9 cellular contexts compared by ENCODE assay signal in the genomic region with DNA sequence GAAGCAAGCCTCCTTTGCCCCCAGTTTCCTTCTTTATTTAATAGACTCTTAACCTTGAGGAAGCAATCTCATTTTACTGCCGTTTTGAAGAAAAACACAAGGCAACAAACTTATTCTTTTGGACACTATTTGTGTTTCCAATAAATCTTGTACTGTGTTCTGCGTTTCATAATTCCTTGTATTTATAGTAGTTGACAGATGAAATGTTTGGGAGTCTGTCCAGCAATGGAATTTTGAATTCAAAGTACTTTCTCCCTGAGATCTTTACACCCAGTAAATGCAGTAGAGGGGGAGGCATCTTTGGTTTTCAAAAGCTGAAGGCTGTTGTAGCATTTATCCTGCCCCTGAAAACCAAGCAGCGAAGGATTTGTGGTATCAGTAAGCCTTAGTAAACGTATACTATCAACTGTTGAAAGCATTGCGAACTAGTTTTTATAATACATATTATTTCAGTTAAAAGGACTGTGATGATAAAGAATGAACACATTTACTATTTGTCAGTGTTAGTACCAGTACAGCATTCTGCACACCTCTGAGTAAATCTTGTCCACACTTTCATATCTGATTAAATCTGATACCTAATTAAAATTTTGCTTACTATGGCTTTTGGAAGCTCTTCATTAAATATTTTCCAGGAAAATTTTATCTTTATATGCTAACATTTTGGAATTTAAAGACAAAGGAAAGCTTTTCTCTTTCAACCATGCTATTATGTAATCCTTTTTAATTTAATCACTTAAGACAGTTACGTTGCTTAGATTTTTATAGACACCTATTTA.
DNase-seq lines count a peak whose midpoint lies in the region; ATAC-seq, FAIRE-seq and TF ChIP-seq lines count a peak whose summit lies in the region.
"Had no signal": no experiment of that assay in that cellular context is flagged by ENCODE, and none has a peak within 500 bp of the region (broad histone marks: within the 10 kb centered on the region; RNA-seq: fewer than 3 reads in every experiment).

No MANE protein-coding gene starts in this region.

- no peaks in the 10 kb centered on the region for H3K9me3 Mint-ChIP-seq in IgD-negative memory B cell
- H3K9me3 Mint-ChIP-seq: type B pancreatic cell had no signal

- H3K27me3 Mint-ChIP-seq in IgD-negative memory B cell = no peaks in the 10 kb centered on the region
- H3K27me3 Mint-ChIP-seq: type B pancreatic cell had no signal

- WGBS in A549 (ENCODE audit: missing lambda C conversion rate) = 37% methylated on average over 6 of the region's 6 CpGs
- WGBS in mammary epithelial cell (ENCODE audit: low coverage, missing lambda C conversion rate) = 36% methylated on average over 6 of the region's 6 CpGs

- peak overlapping the region; percentile 84 for H3K4me2 ChIP-seq in A549
- peak overlapping the region; percentile 94 for H3K4me2 ChIP-seq in mammary epithelial cell (ENCODE audit: insufficient read depth, low read depth, low read length)

- H3K9me3 ChIP-seq in A549 (no peaks in the 10 kb centered on the region), mammary epithelial cell (replicated peaks; ENCODE audit: insufficient read depth, low read length) (no peaks in the 10 kb centered on the region)

- ATAC-seq in A549 = peak in 1 of 2 experiments; percentile 51; a peak in 3 of 6 replicates
- ATAC-seq in HG03354 (IDR thresholded peaks at IDR 0.05; ENCODE audit: poor library complexity, severe bottlenecking, unreplicated experiment) = no peak
- no peak for ATAC-seq in HG03159 (IDR thresholded peaks at IDR 0.05; ENCODE audit: unreplicated experiment)
- no peak for ATAC-seq in GM18907 (IDR thresholded peaks at IDR 0.05; ENCODE audit: unreplicated experiment)

- TF ChIP-seq CTCF in A549 (IDR thresholded peaks at IDR 0.05) (no peak), mammary epithelial cell (conservative IDR thresholded peaks at IDR 0.05 in 1 of 2, IDR thresholded peaks at IDR 0.05 in 1 of 2; ENCODE audit: extremely low read depth in 1 of 2, insufficient read depth in 1 of 2, low read depth in 1 of 2, low read length in 2 of 2) (no peak)

- CTCF ChIA-PET in A549 (lab: Yijun Ruan, JAX) (interaction anchor here (0.7 to 5.7 kb wide), 15 partner anchors 10 to 711 kb away, joined by 3 to 38 read pairs (median 4); no protein-coding TSS in a partner anchor), mammary epithelial cell (lab: Charles Lee; ENCODE audit: low non-redundant PET) (no interaction called here)

- H3K36me3 ChIP-seq in mammary epithelial cell (ENCODE audit: insufficient read depth, low read length) = no peaks in the 10 kb centered on the region

- no peaks in the 10 kb centered on the region for H3K27me3 ChIP-seq in mammary epithelial cell (ENCODE audit: insufficient read depth, low read length)

- dilution Hi-C loops in mammary epithelial cell (cut with HindIII; ENCODE audit: low sequenced_read_pairs) = no loop called here

- peaks cover 2% of the 10 kb centered on the region for H3K36me3 Mint-ChIP-seq in IgD-negative memory B cell

- TF ChIP-seq RAD21 in A549 (conservative IDR thresholded peaks at IDR 0.05 in 1 of 2, IDR thresholded peaks at IDR 0.05 in 1 of 2) = no peak

- H3K4me1 ChIP-seq in A549 (peaks cover 11% of the 10 kb centered on the region; the same call in 2 of the 3 replicates), mammary epithelial cell (ENCODE audit: insufficient read depth, low read length) (peaks cover 29% of the 10 kb centered on the region)

- DNase-seq in A549 (ENCODE audit: low read depth in 1 of 2, low spot score in 1 of 2) = no peak
- DNase-seq in mammary epithelial cell = no peak
- peak; percentile 55 for DNase-seq in medulla oblongata (ENCODE audit: extremely low spot score)
- no peak for DNase-seq in DMS53 treated with DMSO at 0.1 percent for 48 hours (lab: John Stamatoyannopoulos, UW; ENCODE audit: unreplicated experiment)

- in situ Hi-C loops in mammary epithelial cell (cut with MboI; ENCODE audit: low sequenced_read_pairs in 2 of 2) = no loop called here

- H3K4me3 ChIP-seq in A549 (peak overlapping the region; percentile 47), mammary epithelial cell (replicated peaks in 1 of 3; ENCODE audit: insufficient read depth in 1 of 3, low read depth in 2 of 3, low read length in 3 of 3) (peak overlapping the region; percentile 46 to 66 (median 55))

- peak overlapping the region; percentile 98 for H2AFZ ChIP-seq in mammary epithelial cell (ENCODE audit: low read depth, low read length)

- TF ChIP-seq POLR2A in A549 (IDR thresholded peaks at IDR 0.05; ENCODE audit: low read length) = no peak

- peak overlapping the region; percentile 83 for H3K9ac ChIP-seq in mammary epithelial cell (ENCODE audit: insufficient read depth, low read length)

- H3K27ac ChIP-seq in A549 (peak overlapping the region; percentile 77 to 89), mammary epithelial cell (ENCODE audit: insufficient read depth, low read depth, low read length) (peak overlapping the region; percentile 68)

- POLR2A ChIA-PET in A549 (lab: Yijun Ruan, JAX) = interaction anchor here (0.6 to 2.7 kb wide), 5 partner anchors 10 to 98 kb away, joined by 3 to 19 read pairs (median 5); partner anchors contain the start of gene TNRC6C

- peak; percentile 63 for FAIRE-seq in A549 (lab: Jason Lieb, UNC)

- intact Hi-C loops in mammary epithelial cell (cut with micrococcal nuclease) = no loop called here

- H3K79me2 ChIP-seq in mammary epithelial cell (ENCODE audit: insufficient read depth, low read length) = peaks cover 3% of the 10 kb centered on the region

- peak overlapping the region in 2 of 3 donors; percentile 74 to 86 for H3K27ac Mint-ChIP-seq in IgD-negative memory B cell
- H3K27ac Mint-ChIP-seq: type B pancreatic cell had no signal

- no peaks in the 10 kb centered on the region for H4K20me1 ChIP-seq in mammary epithelial cell (ENCODE audit: insufficient read depth, low read length)

- BruUV-seq in mammary epithelial cell (replicated peaks; lab: Mats Ljungman, UMichigan) = TSS peak; percentile 34

- no peak for TF ChIP-seq EP300 in A549 (IDR thresholded peaks at IDR 0.05)

- peaks cover 0 to 11% (median 11%) of the 10 kb centered on the region in 3 donors for H3K4me1 Mint-ChIP-seq in IgD-negative memory B cell

- peak overlapping the region; percentile 53 to 90 (median 79) for H3K4me3 Mint-ChIP-seq in IgD-negative memory B cell
- H3K4me3 Mint-ChIP-seq: type B pancreatic cell had no signal

TF ChIP-seq in A549, 52 proteins besides CTCF, POLR2A, EP300 and RAD21:
- TF ChIP-seq TFCP2L1 (CRISPR knock-in tag; IDR thresholded peaks at IDR 0.05) (no peak), RFX5 (IDR thresholded peaks at IDR 0.05) (no peak), MAFK (IDR thresholded peaks at IDR 0.05; ENCODE audit: partially characterized antibody) (peak; percentile 60), NFE2L2 (conservative IDR thresholded peaks at IDR 0.05; ENCODE audit: low read length) (no peak), BHLHE40 (IDR thresholded peaks at IDR 0.05; ENCODE audit: low read depth, low read length) (no peak), MAZ (IDR thresholded peaks at IDR 0.05; ENCODE audit: borderline replicate concordance, low read depth, low read length) (no peak), GATA3 (IDR thresholded peaks at IDR 0.05; ENCODE audit: borderline replicate concordance) (no peak), CBX8 (IDR thresholded peaks at IDR 0.05) (no peak)
- TF ChIP-seq, protein P1, sequence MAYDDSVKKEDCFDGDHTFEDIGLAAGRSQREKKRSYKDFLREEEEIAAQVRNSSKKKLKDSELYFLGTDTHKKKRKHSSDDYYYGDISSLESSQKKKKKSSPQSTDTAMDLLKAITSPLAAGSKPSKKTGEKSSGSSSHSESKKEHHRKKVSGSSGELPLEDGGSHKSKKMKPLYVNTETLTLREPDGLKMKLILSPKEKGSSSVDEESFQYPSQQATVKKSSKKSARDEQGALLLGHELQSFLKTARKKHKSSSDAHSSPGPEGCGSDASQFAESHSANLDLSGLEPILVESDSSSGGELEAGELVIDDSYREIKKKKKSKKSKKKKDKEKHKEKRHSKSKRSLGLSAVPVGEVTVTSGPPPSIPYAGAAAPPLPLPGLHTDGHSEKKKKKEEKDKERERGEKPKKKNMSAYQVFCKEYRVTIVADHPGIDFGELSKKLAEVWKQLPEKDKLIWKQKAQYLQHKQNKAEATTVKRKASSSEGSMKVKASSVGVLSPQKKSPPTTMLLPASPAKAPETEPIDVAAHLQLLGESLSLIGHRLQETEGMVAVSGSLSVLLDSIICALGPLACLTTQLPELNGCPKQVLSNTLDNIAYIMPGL (CRISPR knock-in tag; IDR thresholded peaks at IDR 0.05; ENCODE audit: borderline replicate concordance) = 0 out of 2 replicates have a peak, but pooled peaks have one; percentile 17
- TF ChIP-seq, protein P2, sequence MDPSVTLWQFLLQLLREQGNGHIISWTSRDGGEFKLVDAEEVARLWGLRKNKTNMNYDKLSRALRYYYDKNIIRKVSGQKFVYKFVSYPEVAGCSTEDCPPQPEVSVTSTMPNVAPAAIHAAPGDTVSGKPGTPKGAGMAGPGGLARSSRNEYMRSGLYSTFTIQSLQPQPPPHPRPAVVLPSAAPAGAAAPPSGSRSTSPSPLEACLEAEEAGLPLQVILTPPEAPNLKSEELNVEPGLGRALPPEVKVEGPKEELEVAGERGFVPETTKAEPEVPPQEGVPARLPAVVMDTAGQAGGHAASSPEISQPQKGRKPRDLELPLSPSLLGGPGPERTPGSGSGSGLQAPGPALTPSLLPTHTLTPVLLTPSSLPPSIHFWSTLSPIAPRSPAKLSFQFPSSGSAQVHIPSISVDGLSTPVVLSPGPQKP (IDR thresholded peaks at IDR 0.05; ENCODE audit: low read depth, low read length) = no peak
TF ChIP-seq in A549: peak in this region for 2.
